Comparison of ENCODE assay signal across 24 cellular contexts in genomic region chr9:132824151-132824550, GRCh38. TPM values are rescaled to one million over a fixed set of nuclear protein-coding genes. Genes with fewer than 3 reads are reported as not detected.
"Had no signal": no experiment of that assay in that cellular context is flagged by ENCODE, and none has a peak within 500 bp of the region (broad histone marks: within the 10 kb centered on the region; RNA-seq: fewer than 3 reads in every experiment).

No MANE protein-coding gene starts in this region.

- DNase-seq: activated B cell treated with CpG ODN at 0.5 μM for 24 hours; activated CD4-positive, alpha-beta memory T cell treated with anti-CD3 and anti-CD28 coated beads for 36 hours; activated CD4-positive, alpha-beta T cell treated with anti-CD3 and anti-CD28 coated beads for 1 hour; activated CD4-positive, alpha-beta T cell treated with anti-CD3 and anti-CD28 coated beads, Interleukin-2, amount 10 ng/mL, durations not matched to agents 7 days and 5 days; activated CD8-positive, alpha-beta memory T cell treated with anti-CD3 and anti-CD28 coated beads, Interleukin-2, amount 50 U/mL, for 4 hours; activated naive CD4-positive, alpha-beta T cell treated with anti-CD3 and anti-CD28 coated beads, Interleukin-2, amount 50 U/mL, for 16 hours; activated naive CD8-positive, alpha-beta T cell treated with anti-CD3 and anti-CD28 coated beads, Interleukin-2, amount 10 ng/mL, durations not matched to agents 7 days and 5 days; activated T-cell treated with anti-CD3 and anti-CD28 coated beads, Interleukin-2, amount 50 U/mL, for 72 hours; adrenal gland; anterior cingulate cortex; cerebellar nuclear complex; KBM-7; MG63; NCI-H1105; NCI-H1436 treated with DMSO at 0.1 percent for 48 hours; NCI-H187; NCI-H2081; NCI-H510A treated with DMSO at 0.1 percent for 48 hours; PC-3; SHP77 treated with DMSO at 0.1 percent for 48 hours; T-helper 17 cell; T-helper 9 cell had no signal

- ATAC-seq: activated T-cell treated with anti-CD3 and anti-CD28 coated beads, Interleukin-2, amount 50 U/mL, for 72 hours; PC-3; T-helper 17 cell had no signal

- H3K9me3 ChIP-seq: adrenal gland, MG63 had no signal

- H3K36me3 ChIP-seq: adrenal gland, MG63 had no signal

- H3K4me3 ChIP-seq: adrenal gland, MG63 had no signal

- H3K27ac ChIP-seq: adrenal gland had no signal

- H3K4me1 ChIP-seq: adrenal gland had no signal

- H3K27me3 ChIP-seq: adrenal gland, MG63 had no signal

RNA-seq across cellular contexts. Expression of gene AK8, which starts 53.9 kb away (rescaled TPM):
- total RNA-seq: activated CD4-positive, alpha-beta T cell treated with anti-CD3 and anti-CD28 coated beads, Interleukin-2, amount 10 ng/mL, durations not matched to agents 7 days and 5 days; activated T-helper 2 cell treated with anti-CD3 and anti-CD28 coated beads, Interferon-gamma antibody, Interleukin-2, Interleukin-4, amounts not matched to agents 10 μg/mL and 5 μg/mL and 100 μg/mL, durations not matched to agents 14 hours and 24 hours and 36 hours; LHCN-M2 had no signal
